In the genomic region with DNA sequence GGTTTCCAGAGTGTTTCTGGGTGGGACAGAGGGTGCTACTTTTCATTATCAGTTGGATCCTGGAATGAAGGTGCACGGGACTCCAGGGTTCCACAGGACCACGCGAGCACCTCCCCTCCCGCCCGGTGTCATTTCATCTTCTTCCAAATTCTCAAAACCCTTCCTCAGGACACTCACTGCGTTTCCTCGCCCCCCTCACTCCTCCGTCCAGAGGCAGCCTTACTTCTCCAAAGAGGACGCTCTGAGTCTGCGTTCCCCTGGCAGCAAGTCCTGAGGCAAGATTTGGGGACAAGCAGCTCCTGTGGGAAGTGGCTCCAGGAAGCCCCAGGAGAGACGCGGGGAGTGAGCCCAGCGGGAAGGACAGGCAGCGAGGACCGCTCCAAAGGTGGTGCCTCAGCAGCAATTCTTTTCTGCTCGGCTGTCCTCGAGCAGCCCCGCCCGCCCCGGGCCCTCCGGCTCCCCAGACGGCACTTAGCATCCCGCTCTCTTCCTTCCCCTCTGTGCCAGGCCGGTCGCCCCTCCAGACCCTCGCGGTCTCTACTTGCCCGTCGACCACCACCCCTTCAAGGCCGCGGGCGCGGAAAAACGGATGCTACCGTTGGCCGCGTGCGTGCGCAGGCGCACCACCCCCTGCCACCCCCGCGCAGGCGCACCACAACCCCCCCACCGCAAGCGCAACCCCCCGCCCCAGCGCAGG, we compare ENCODE assay signal across 8 cellular contexts. TPM values are rescaled to one million over a fixed set of nuclear protein-coding genes. Genes with fewer than 3 reads are reported as not detected.
DNase-seq lines count a peak whose midpoint lies in the region; ATAC-seq and TF ChIP-seq lines count a peak whose summit lies in the region.

No MANE protein-coding gene starts in this region.

- H3K27me3 ChIP-seq in BLaER1: no peaks in the 10 kb centered on the region
- H3K27me3 ChIP-seq in WERI-Rb-1 (ENCODE audit: insufficient read depth, low read depth, severe bottlenecking): no peaks in the 10 kb centered on the region
- H3K27me3 ChIP-seq in skeletal muscle satellite cell (ENCODE audit: control insufficient read depth, insufficient read depth, low read length): no peaks in the 10 kb centered on the region

- H3K36me3 ChIP-seq in BLaER1: peaks cover 27% of the 10 kb centered on the region
- peaks cover 22% of the 10 kb centered on the region for H3K36me3 ChIP-seq in WERI-Rb-1
- peaks cover under 1% of the 10 kb centered on the region for H3K36me3 ChIP-seq in skeletal muscle satellite cell (ENCODE audit: insufficient read depth, low read length)

- ATAC-seq in GM19043 (IDR thresholded peaks at IDR 0.05; ENCODE audit: low read depth, unreplicated experiment): peak; percentile 14
- peak; percentile 27 for ATAC-seq in HG03159 (IDR thresholded peaks at IDR 0.05; ENCODE audit: unreplicated experiment)
- peak; percentile 28 to 56 for ATAC-seq in left cardiac atrium

- DNase-seq in WERI-Rb-1 (no peak), left cardiac atrium (no peak), NCI-H1417 treated with DMSO at 0.1 percent for 48 hours (lab: John Stamatoyannopoulos, UW) (no peak)
- DNase-seq in NK-92 treated with Interleukin-12 subunit alpha and Interleukin-12 subunit beta, amount 100 ng/mL, for 24 hours (lab: John Stamatoyannopoulos, UW): no peak

- H3K4me3 ChIP-seq in BLaER1 (peak overlapping the region; percentile 91), WERI-Rb-1 (ENCODE audit: low read depth, low read length) (peak overlapping the region; percentile 98), skeletal muscle satellite cell (ENCODE audit: low read length) (peak overlapping the region; percentile 84)

- H3K4me1 ChIP-seq in BLaER1 (peaks cover 52% of the 10 kb centered on the region), skeletal muscle satellite cell (ENCODE audit: control insufficient read depth, insufficient read depth, low read length) (peaks cover 31% of the 10 kb centered on the region)

- H4K20me1 ChIP-seq in BLaER1: peaks cover 42% of the 10 kb centered on the region

- H3K27ac ChIP-seq in BLaER1 (peak overlapping the region; percentile 92), WERI-Rb-1 (peak overlapping the region; percentile 93)

- H3K9me3 ChIP-seq in BLaER1 (0 out of 2 replicates have a peak, but pooled peaks cover 6% of the 10 kb centered on the region), WERI-Rb-1 (ENCODE audit: severe bottlenecking) (no peaks in the 10 kb centered on the region), skeletal muscle satellite cell (replicated peaks; ENCODE audit: low read length) (no peaks in the 10 kb centered on the region)

- H3K4me2 ChIP-seq in BLaER1 (peak overlapping the region; percentile 98), skeletal muscle satellite cell (ENCODE audit: low read length) (peak overlapping the region; percentile 81)

- intact Hi-C loops in left cardiac atrium (cut with DNase I): no loop called here

- TF ChIP-seq CTCF in WERI-Rb-1 (IDR thresholded peaks at IDR 0.05; ENCODE audit: low read depth, low read length): no peak

- peak overlapping the region; percentile 92 for H3K9ac ChIP-seq in BLaER1
- H3K9ac ChIP-seq in skeletal muscle satellite cell (ENCODE audit: low read depth, low read length): peak overlapping the region; percentile 87

RNA-seq across cellular contexts. Expression of a gene that starts 0.6 kb away (rescaled TPM):
- 1 to 10 TPM; 3.7 to 4.4 TPM for total RNA-seq in left cardiac atrium
- total RNA-seq in skeletal muscle satellite cell (2012; rRNA removed): 5.7 and 7.6 TPM in 2 replicates

RNA-seq across cellular contexts. Expression of a gene that starts 23.7 kb away (rescaled TPM):
- 1 to 10 TPM; 6.1 to 6.6 TPM for total RNA-seq in left cardiac atrium
- total RNA-seq in skeletal muscle satellite cell (2012; rRNA removed): 12.7 and 12.9 TPM in 2 replicates
